2 cellular contexts compared by ENCODE assay signal in genomic region chr16:50396770-50397525, GRCh38.
TF ChIP-seq lines count a peak whose summit lies in the region.

No MANE protein-coding gene starts in this region.

TF ChIP-seq in Ishikawa, 13 proteins besides CTCF, POLR2A, EP300 and RAD21 (continued from another document):
- TF ChIP-seq NFIC (IDR thresholded peaks at IDR 0.05) (no peak), TCF12 (IDR thresholded peaks at IDR 0.05; ENCODE audit: low read depth) (peak; percentile 59; the same call in 1 of the 2 replicates), MAX (IDR thresholded peaks at IDR 0.05) (peak; percentile 16; the same call in 1 of the 2 replicates)
TF ChIP-seq in Ishikawa: peak in this region for 2.

TF ChIP-seq in K562, 482 proteins besides CTCF, POLR2A, EP300 and RAD21 (continued from another document):
- TF ChIP-seq ETS1 (conservative IDR thresholded peaks at IDR 0.05; ENCODE audit: control insufficient read depth, low read depth, low read length), result no peak
- no peak for TF ChIP-seq ZNF512 (tag; IDR thresholded peaks at IDR 0.05)
- peak; percentile 66 for TF ChIP-seq JUND (IDR thresholded peaks at IDR 0.05; ENCODE audit: borderline replicate concordance, low read depth, low read length)
- TF ChIP-seq JUND (tag; IDR thresholded peaks at IDR 0.05; ENCODE audit: borderline replicate concordance, low read depth, low read length), result 0 out of 3 replicates have a peak, but pooled peaks have one; percentile 40
- TF ChIP-seq ATF3 (IDR thresholded peaks at IDR 0.05), result peak; percentile 62; the same call in 1 of the 2 replicates
- TF ChIP-seq ATF3 (CRISPR knock-in tag; conservative IDR thresholded peaks at IDR 0.05), result no peak
- peak; percentile 55 for TF ChIP-seq HMBOX1 (IDR thresholded peaks at IDR 0.05)
- TF ChIP-seq FOSL1 (tag; conservative IDR thresholded peaks at IDR 0.05), result peak; percentile 69
